Comparison of ENCODE assay signal across 20 cellular contexts in the genomic region with DNA sequence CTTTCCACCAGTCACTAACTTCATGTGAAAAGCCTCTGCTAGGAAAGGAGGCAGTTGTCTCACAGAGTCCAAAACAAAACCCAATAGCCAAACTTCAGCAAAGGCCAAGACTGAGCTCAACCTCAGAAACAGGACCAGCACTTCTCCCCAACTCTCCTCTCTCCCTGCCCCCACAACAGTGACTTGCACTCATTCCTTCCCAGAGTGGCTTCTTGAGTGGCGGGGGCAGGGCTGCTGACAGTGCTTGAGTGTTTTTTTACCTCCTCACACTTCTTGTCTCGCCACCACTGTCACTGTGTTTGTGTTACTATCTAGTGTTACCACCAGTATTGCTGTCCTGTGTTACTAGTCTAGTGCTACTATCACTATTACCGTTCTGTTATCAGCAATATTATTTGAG.
"Had no signal": no experiment of that assay in that cellular context is flagged by ENCODE, and none has a peak within 500 bp of the region (broad histone marks: within the 10 kb centered on the region; RNA-seq: fewer than 3 reads in every experiment).

No MANE protein-coding gene starts in this region.

- H3K27ac ChIP-seq: epithelial cell of prostate, esophagus squamous epithelium, gastroesophageal sphincter, left ventricle myocardium inferior, lower lobe of right lung, spleen, testis had no signal

- ATAC-seq: effector memory CD8-positive, alpha-beta T cell; gastroesophageal sphincter; sciatic nerve; stimulated activated memory B cell treated with anti-CD40 and anti-IgM and Interleukin-4, amounts not matched to agents 10 μg/mL and 1 μg/mL and 100 μg/mL, for 72 hours had no signal

- H3K9me3 ChIP-seq: esophagus squamous epithelium, gastroesophageal sphincter, left ventricle myocardium inferior, lower lobe of right lung, spleen, testis had no signal

- H3K36me3 ChIP-seq: esophagus squamous epithelium, gastroesophageal sphincter, left ventricle myocardium inferior, lower lobe of right lung, spleen had no signal

- FAIRE-seq: keratinocyte, urothelium cell line had no signal

- DNase-seq: effector memory CD8-positive, alpha-beta T cell; esophagus squamous epithelium; foreskin fibroblast; glutamatergic neuron; immature natural killer cell; left ventricle myocardium inferior; lower lobe of right lung; naive B cell; spleen; stimulated activated CD4-positive, alpha-beta T cell treated with anti-CD3 and anti-CD28 coated beads, Interleukin-15, amount 100 ng/mL, for 24 hours; stimulated activated CD4-positive, alpha-beta T cell treated with anti-CD3 and anti-CD28 coated beads, Interleukin-1b, Interleukin-23, amount 100 ng/mL, for 48 hours; stimulated activated CD4-positive, alpha-beta T cell treated with anti-CD3 and anti-CD28 coated beads, Interleukin-4, amount 100 ng/mL, for 24 hours; testis; trophoblast cell had no signal

- H3K4me1 ChIP-seq: esophagus squamous epithelium, testis had no signal

- H3K4me3 ChIP-seq: esophagus squamous epithelium, gastroesophageal sphincter, left ventricle myocardium inferior, lower lobe of right lung, spleen, testis had no signal

- H3K27me3 ChIP-seq: esophagus squamous epithelium, gastroesophageal sphincter, spleen, testis had no signal
